ENCODE assay signal across 1 cellular context in the genomic region with DNA sequence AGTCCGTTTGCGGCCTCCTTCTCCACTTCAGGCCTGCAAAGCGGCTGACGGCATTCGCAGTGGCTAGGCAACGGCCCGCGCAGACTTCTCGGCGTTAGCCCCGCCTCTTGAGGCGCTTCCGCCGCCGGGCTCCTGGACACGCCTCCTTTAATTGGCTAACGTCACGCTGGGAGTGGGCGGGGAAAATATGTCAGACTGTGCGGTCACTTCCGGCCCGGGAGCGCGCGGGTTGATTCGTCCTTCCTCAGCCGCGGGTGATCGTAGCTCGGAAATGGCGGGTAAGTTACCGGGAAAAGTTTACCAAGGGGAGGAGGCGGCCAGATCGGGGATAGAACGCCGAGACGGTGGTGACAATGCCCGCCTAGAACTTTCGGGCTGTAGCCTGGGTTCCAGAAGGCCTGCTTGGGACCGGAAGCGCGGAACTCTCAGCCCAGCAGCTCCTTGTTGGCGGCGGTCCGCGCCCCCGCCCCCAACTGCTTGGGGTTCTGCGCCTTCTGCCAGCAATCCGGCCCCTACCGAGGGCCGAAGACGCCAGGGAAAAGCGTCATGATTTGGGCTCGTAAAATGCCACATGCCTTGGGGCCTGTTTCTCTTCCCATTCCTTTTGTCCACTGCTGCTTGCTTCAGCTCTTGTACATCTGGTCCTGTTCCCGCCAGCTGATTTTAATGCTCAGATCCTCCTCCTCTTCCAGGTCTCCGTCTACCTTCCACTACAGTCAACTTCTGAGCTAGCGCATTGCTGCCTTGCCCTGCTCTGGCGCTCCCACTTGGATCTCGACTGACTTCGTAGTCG.
TF ChIP-seq lines count a peak whose summit lies in the region.

A gene with protein sequence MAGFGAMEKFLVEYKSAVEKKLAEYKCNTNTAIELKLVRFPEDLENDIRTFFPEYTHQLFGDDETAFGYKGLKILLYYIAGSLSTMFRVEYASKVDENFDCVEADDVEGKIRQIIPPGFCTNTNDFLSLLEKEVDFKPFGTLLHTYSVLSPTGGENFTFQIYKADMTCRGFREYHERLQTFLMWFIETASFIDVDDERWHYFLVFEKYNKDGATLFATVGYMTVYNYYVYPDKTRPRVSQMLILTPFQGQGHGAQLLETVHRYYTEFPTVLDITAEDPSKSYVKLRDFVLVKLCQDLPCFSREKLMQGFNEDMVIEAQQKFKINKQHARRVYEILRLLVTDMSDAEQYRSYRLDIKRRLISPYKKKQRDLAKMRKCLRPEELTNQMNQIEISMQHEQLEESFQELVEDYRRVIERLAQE (plus strand): TSS at position 232 of the 793 bp plus-strand sequence. CDS start 40 bp downstream, at position 272.

TF ChIP-seq in K562, 482 proteins besides CTCF, POLR2A, EP300 and RAD21 (continued from another document and continues in another):
- TF ChIP-seq, protein P1, sequence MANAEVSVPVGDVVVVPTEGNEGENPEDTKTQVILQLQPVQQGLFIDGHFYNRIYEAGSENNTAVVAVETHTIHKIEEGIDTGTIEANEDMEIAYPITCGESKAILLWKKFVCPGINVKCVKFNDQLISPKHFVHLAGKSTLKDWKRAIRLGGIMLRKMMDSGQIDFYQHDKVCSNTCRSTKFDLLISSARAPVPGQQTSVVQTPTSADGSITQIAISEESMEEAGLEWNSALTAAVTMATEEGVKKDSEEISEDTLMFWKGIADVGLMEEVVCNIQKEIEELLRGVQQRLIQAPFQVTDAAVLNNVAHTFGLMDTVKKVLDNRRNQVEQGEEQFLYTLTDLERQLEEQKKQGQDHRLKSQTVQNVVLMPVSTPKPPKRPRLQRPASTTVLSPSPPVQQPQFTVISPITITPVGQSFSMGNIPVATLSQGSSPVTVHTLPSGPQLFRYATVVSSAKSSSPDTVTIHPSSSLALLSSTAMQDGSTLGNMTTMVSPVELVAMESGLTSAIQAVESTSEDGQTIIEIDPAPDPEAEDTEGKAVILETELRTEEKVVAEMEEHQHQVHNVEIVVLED (CRISPR knock-in tag; IDR thresholded peaks at IDR 0.05), result 0 out of 2 replicates have a peak, but pooled peaks have one; percentile 32
- no peak for TF ChIP-seq KHSRP (IDR thresholded peaks at IDR 0.05)
- no peak for TF ChIP-seq ARHGAP35 (IDR thresholded peaks at IDR 0.05; ENCODE audit: partially characterized antibody)
- peak; percentile 57; the same call in 1 of the 2 replicates for TF ChIP-seq MTA1 (IDR thresholded peaks at IDR 0.05; ENCODE audit: borderline replicate concordance)
- TF ChIP-seq HMG20B (CRISPR knock-in tag; IDR thresholded peaks at IDR 0.05), result no peak
- TF ChIP-seq CXXC5 (CRISPR knock-in tag; IDR thresholded peaks at IDR 0.05), result peak; percentile 86
- peak; percentile 83; the same call in 1 of the 2 replicates for TF ChIP-seq FOXP1 (CRISPR knock-in tag; IDR thresholded peaks at IDR 0.05)
- TF ChIP-seq ZNF586 (CRISPR knock-in tag; conservative IDR thresholded peaks at IDR 0.05), result no peak
- TF ChIP-seq POLR2G (IDR thresholded peaks at IDR 0.05; ENCODE audit: low read depth, low read length), result peak; percentile 94
- TF ChIP-seq MTA3 (IDR thresholded peaks at IDR 0.05; ENCODE audit: borderline replicate concordance), result peak; percentile 94
- TF ChIP-seq FOXK2 (conservative IDR thresholded peaks at IDR 0.05 in 1 of 2, IDR thresholded peaks at IDR 0.05 in 1 of 2; ENCODE audit: low read depth in 2 of 2), result peak in 1 of 2 experiments; percentile 29; a peak in 2 of 4 replicates
- TF ChIP-seq, protein P2, sequence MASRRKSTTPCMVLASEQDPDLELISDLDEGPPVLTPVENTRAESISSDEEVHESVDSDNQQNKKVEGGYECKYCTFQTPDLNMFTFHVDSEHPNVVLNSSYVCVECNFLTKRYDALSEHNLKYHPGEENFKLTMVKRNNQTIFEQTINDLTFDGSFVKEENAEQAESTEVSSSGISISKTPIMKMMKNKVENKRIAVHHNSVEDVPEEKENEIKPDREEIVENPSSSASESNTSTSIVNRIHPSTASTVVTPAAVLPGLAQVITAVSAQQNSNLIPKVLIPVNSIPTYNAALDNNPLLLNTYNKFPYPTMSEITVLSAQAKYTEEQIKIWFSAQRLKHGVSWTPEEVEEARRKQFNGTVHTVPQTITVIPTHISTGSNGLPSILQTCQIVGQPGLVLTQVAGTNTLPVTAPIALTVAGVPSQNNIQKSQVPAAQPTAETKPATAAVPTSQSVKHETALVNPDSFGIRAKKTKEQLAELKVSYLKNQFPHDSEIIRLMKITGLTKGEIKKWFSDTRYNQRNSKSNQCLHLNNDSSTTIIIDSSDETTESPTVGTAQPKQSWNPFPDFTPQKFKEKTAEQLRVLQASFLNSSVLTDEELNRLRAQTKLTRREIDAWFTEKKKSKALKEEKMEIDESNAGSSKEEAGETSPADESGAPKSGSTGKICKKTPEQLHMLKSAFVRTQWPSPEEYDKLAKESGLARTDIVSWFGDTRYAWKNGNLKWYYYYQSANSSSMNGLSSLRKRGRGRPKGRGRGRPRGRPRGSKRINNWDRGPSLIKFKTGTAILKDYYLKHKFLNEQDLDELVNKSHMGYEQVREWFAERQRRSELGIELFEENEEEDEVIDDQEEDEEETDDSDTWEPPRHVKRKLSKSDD (conservative IDR thresholded peaks at IDR 0.05; ENCODE audit: low read length), result 0 out of 2 replicates have a peak, but pooled peaks have one; percentile 38
- no peak for TF ChIP-seq ZNF3 (CRISPR knock-in tag; IDR thresholded peaks at IDR 0.05)
- TF ChIP-seq, protein P3, sequence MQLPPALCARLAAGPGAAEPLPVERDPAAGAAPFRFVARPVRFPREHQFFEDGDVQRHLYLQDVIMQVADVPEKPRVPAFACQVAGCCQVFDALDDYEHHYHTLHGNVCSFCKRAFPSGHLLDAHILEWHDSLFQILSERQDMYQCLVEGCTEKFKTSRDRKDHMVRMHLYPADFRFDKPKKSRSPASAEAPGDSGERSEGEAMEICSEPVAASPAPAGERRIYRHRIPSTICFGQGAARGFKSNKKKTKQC (CRISPR knock-in tag; IDR thresholded peaks at IDR 0.05), result peak; percentile 45; the same call in 1 of the 2 replicates
- TF ChIP-seq, protein P4, sequence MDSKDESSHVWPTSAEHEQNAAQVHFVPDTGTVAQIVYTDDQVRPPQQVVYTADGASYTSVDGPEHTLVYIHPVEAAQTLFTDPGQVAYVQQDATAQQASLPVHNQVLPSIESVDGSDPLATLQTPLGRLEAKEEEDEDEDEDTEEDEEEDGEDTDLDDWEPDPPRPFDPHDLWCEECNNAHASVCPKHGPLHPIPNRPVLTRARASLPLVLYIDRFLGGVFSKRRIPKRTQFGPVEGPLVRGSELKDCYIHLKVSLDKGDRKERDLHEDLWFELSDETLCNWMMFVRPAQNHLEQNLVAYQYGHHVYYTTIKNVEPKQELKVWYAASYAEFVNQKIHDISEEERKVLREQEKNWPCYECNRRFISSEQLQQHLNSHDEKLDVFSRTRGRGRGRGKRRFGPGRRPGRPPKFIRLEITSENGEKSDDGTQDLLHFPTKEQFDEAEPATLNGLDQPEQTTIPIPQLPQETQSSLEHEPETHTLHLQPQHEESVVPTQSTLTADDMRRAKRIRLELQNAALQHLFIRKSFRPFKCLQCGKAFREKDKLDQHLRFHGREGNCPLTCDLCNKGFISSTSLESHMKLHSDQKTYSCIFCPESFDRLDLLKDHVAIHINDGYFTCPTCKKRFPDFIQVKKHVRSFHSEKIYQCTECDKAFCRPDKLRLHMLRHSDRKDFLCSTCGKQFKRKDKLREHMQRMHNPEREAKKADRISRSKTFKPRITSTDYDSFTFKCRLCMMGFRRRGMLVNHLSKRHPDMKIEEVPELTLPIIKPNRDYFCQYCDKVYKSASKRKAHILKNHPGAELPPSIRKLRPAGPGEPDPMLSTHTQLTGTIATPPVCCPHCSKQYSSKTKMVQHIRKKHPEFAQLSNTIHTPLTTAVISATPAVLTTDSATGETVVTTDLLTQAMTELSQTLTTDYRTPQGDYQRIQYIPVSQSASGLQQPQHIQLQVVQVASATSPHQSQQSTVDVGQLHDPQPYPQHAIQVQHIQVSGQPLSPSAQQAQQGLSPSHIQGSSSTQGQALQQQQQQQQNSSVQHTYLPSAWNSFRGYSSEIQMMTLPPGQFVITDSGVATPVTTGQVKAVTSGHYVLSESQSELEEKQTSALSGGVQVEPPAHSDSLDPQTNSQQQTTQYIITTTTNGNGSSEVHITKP (IDR thresholded peaks at IDR 0.05; ENCODE audit: partially characterized antibody), result peak; percentile 5
- peak; percentile 83 for TF ChIP-seq ELF1 (tag; IDR thresholded peaks at IDR 0.05)
- TF ChIP-seq RBM22 (IDR thresholded peaks at IDR 0.05; ENCODE audit: low read depth, low read length, poor library complexity, severe bottlenecking), result peak; percentile 77
- peak in 1 of 2 experiments; percentile 58; a peak in 2 of 4 replicates for TF ChIP-seq CSDE1 (IDR thresholded peaks at IDR 0.05)
- TF ChIP-seq MXI1 (IDR thresholded peaks at IDR 0.05; ENCODE audit: low read depth, low read length), result peak; percentile 92
- TF ChIP-seq, protein P5, sequence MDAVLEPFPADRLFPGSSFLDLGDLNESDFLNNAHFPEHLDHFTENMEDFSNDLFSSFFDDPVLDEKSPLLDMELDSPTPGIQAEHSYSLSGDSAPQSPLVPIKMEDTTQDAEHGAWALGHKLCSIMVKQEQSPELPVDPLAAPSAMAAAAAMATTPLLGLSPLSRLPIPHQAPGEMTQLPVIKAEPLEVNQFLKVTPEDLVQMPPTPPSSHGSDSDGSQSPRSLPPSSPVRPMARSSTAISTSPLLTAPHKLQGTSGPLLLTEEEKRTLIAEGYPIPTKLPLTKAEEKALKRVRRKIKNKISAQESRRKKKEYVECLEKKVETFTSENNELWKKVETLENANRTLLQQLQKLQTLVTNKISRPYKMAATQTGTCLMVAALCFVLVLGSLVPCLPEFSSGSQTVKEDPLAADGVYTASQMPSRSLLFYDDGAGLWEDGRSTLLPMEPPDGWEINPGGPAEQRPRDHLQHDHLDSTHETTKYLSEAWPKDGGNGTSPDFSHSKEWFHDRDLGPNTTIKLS (IDR thresholded peaks at IDR 0.05; ENCODE audit: borderline replicate concordance, low read depth), result peak; percentile 43; the same call in 1 of the 2 replicates
- 0 out of 2 replicates have a peak, but pooled peaks have one; percentile 41 for TF ChIP-seq SMAD4 (CRISPR knock-in tag; conservative IDR thresholded peaks at IDR 0.05)
- TF ChIP-seq, protein P6, sequence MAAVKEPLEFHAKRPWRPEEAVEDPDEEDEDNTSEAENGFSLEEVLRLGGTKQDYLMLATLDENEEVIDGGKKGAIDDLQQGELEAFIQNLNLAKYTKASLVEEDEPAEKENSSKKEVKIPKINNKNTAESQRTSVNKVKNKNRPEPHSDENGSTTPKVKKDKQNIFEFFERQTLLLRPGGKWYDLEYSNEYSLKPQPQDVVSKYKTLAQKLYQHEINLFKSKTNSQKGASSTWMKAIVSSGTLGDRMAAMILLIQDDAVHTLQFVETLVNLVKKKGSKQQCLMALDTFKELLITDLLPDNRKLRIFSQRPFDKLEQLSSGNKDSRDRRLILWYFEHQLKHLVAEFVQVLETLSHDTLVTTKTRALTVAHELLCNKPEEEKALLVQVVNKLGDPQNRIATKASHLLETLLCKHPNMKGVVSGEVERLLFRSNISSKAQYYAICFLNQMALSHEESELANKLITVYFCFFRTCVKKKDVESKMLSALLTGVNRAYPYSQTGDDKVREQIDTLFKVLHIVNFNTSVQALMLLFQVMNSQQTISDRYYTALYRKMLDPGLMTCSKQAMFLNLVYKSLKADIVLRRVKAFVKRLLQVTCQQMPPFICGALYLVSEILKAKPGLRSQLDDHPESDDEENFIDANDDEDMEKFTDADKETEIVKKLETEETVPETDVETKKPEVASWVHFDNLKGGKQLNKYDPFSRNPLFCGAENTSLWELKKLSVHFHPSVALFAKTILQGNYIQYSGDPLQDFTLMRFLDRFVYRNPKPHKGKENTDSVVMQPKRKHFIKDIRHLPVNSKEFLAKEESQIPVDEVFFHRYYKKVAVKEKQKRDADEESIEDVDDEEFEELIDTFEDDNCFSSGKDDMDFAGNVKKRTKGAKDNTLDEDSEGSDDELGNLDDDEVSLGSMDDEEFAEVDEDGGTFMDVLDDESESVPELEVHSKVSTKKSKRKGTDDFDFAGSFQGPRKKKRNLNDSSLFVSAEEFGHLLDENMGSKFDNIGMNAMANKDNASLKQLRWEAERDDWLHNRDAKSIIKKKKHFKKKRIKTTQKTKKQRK (IDR thresholded peaks at IDR 0.05; ENCODE audit: borderline replicate concordance, low read depth, low read length), result no peak
- TF ChIP-seq GATAD2B (IDR thresholded peaks at IDR 0.05; ENCODE audit: borderline replicate concordance), result no peak
- no peak for TF ChIP-seq SIRT6 (IDR thresholded peaks at IDR 0.05; ENCODE audit: low read depth, low read length)
- 0 out of 2 replicates have a peak, but pooled peaks have one; percentile 12 for TF ChIP-seq ZEB2 (IDR thresholded peaks at IDR 0.05)
- TF ChIP-seq SMARCE1 (IDR thresholded peaks at IDR 0.05), result peak; percentile 53; the same call in 1 of the 2 replicates
- TF ChIP-seq SRSF3 (IDR thresholded peaks at IDR 0.05; ENCODE audit: insufficient read depth, low read length), result 0 out of 2 replicates have a peak, but pooled peaks have one; percentile 55
- no peak for TF ChIP-seq FOXJ2 (tag; IDR thresholded peaks at IDR 0.05)
- peak; percentile 97 for TF ChIP-seq GABPA (tag; conservative IDR thresholded peaks at IDR 0.05; ENCODE audit: low read depth)
- no peak for TF ChIP-seq ZNF408 (CRISPR knock-in tag; IDR thresholded peaks at IDR 0.05; ENCODE audit: low read depth)
- TF ChIP-seq RBBP5 (IDR thresholded peaks at IDR 0.05; ENCODE audit: borderline replicate concordance, insufficient read depth, low read length, poor library complexity, severe bottlenecking), result peak; percentile 95
- TF ChIP-seq CHCHD3 (CRISPR knock-in tag; IDR thresholded peaks at IDR 0.05), result no peak; the same call in 1 of the 2 replicates
- TF ChIP-seq CREM (IDR thresholded peaks at IDR 0.05; ENCODE audit: low read depth), result peak; percentile 98
- TF ChIP-seq, protein P7, sequence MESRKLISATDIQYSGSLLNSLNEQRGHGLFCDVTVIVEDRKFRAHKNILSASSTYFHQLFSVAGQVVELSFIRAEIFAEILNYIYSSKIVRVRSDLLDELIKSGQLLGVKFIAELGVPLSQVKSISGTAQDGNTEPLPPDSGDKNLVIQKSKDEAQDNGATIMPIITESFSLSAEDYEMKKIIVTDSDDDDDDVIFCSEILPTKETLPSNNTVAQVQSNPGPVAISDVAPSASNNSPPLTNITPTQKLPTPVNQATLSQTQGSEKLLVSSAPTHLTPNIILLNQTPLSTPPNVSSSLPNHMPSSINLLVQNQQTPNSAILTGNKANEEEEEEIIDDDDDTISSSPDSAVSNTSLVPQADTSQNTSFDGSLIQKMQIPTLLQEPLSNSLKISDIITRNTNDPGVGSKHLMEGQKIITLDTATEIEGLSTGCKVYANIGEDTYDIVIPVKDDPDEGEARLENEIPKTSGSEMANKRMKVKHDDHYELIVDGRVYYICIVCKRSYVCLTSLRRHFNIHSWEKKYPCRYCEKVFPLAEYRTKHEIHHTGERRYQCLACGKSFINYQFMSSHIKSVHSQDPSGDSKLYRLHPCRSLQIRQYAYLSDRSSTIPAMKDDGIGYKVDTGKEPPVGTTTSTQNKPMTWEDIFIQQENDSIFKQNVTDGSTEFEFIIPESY (CRISPR knock-in tag; IDR thresholded peaks at IDR 0.05), result peak; percentile 47; the same call in 1 of the 2 replicates
- peak; percentile 70; the same call in 1 of the 2 replicates for TF ChIP-seq ZNF232 (CRISPR knock-in tag; IDR thresholded peaks at IDR 0.05)
- TF ChIP-seq KAT7 (CRISPR knock-in tag; IDR thresholded peaks at IDR 0.05; ENCODE audit: borderline replicate concordance), result peak; percentile 61; the same call in 1 of the 2 replicates
- TF ChIP-seq, protein P8, sequence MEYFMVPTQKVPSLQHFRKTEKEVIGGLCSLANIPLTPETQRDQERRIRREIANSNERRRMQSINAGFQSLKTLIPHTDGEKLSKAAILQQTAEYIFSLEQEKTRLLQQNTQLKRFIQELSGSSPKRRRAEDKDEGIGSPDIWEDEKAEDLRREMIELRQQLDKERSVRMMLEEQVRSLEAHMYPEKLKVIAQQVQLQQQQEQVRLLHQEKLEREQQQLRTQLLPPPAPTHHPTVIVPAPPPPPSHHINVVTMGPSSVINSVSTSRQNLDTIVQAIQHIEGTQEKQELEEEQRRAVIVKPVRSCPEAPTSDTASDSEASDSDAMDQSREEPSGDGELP (CRISPR knock-in tag; IDR thresholded peaks at IDR 0.05; ENCODE audit: borderline replicate concordance), result peak; percentile 91
- TF ChIP-seq ZNF77 (CRISPR knock-in tag; IDR thresholded peaks at IDR 0.05), result no peak
- no peak for TF ChIP-seq ZKSCAN8 (CRISPR knock-in tag; IDR thresholded peaks at IDR 0.05)
